8 cellular contexts compared by ENCODE assay signal in the genomic region with DNA sequence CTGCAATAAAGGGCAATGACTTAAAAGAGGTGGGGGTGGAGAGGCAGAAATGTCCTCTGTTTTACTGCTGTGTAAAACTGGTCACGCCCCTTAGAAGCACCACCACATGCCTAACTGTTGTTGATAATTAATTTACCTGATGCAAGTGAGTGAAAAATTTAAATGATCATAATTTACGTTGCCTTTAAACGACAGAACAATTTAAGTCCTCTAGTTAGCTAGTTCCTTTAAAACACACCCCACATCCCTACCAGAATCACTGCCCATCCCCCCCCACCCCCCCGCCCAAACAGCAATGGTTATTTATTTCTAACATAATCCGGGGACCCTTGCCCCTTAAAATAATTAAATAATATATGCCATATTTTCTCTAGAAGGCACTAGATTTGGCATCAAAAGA. TPM values are rescaled to one million over a fixed set of nuclear protein-coding genes. Genes with fewer than 3 reads are reported as not detected.
DNase-seq lines count a peak whose midpoint lies in the region; ATAC-seq and TF ChIP-seq lines count a peak whose summit lies in the region.

No MANE protein-coding gene starts in this region.

- CTCF ChIA-PET in PC-9 (lab: Charles Lee), result no interaction called here

- POLR2A ChIA-PET in PC-9 (lab: Charles Lee; ENCODE audit: unreplicated experiment), result no interaction called here

- no peak overlapping the region for H3K27ac ChIP-seq in PC-9
- no peak overlapping the region for H3K27ac ChIP-seq in WERI-Rb-1

- H3K27me3 Mint-ChIP-seq in glutamatergic neuron (ENCODE audit: unreplicated experiment), result peaks cover 9% of the 10 kb centered on the region

- BruUV-seq in PC-9 (replicated peaks; lab: Mats Ljungman, UMichigan), result no TSS peak

- H3K36me3 ChIP-seq in PC-9 (ENCODE audit: low read depth) (no peaks in the 10 kb centered on the region), skeletal muscle satellite cell (ENCODE audit: insufficient read depth, low read length) (no peaks in the 10 kb centered on the region), WERI-Rb-1 (peaks cover 10% of the 10 kb centered on the region)

- H3K27ac Mint-ChIP-seq in glutamatergic neuron (ENCODE audit: unreplicated experiment), result no peak overlapping the region

- intact Hi-C loops in PC-9 (cut with micrococcal nuclease; ENCODE audit: unreplicated experiment), result no loop called here

- H3K4me1 ChIP-seq in PC-9 (replicated peaks; ENCODE audit: insufficient read depth) (peaks cover 10% of the 10 kb centered on the region), skeletal muscle satellite cell (ENCODE audit: control insufficient read depth, insufficient read depth, low read length) (peaks cover 11% of the 10 kb centered on the region)

- H3K4me3 Mint-ChIP-seq in glutamatergic neuron (ENCODE audit: unreplicated experiment), result peak overlapping the region; percentile 42

- H3K27me3 ChIP-seq in PC-9 (ENCODE audit: insufficient read depth, low read depth), result no peaks in the 10 kb centered on the region
- no peaks in the 10 kb centered on the region for H3K27me3 ChIP-seq in skeletal muscle satellite cell (ENCODE audit: control insufficient read depth, insufficient read depth, low read length)
- H3K27me3 ChIP-seq in WERI-Rb-1 (ENCODE audit: insufficient read depth, low read depth, severe bottlenecking), result no peaks in the 10 kb centered on the region

- peak overlapping the region; percentile 85; the same call in 1 of the 2 replicates for H3K4me3 ChIP-seq in GM12865 (ENCODE audit: low read depth, low read length)
- H3K4me3 ChIP-seq in PC-9, result peak overlapping the region; percentile 94; the same call in 1 of the 2 replicates
- peak overlapping the region; percentile 80 for H3K4me3 ChIP-seq in skeletal muscle satellite cell (ENCODE audit: low read length)
- H3K4me3 ChIP-seq in WERI-Rb-1 (ENCODE audit: low read depth, low read length), result no peak overlapping the region

- H3K4me2 ChIP-seq in PC-9, result peak overlapping the region; percentile 80; the same call in 1 of the 2 replicates
- H3K4me2 ChIP-seq in skeletal muscle satellite cell (ENCODE audit: low read length), result peak overlapping the region; percentile 93

- H3K9ac ChIP-seq in skeletal muscle satellite cell (ENCODE audit: low read depth, low read length), result no peak overlapping the region

- H3K9me3 ChIP-seq in PC-9 (ENCODE audit: insufficient read depth, low read depth) (no peaks in the 10 kb centered on the region), skeletal muscle satellite cell (replicated peaks; ENCODE audit: low read length) (no peaks in the 10 kb centered on the region), WERI-Rb-1 (ENCODE audit: severe bottlenecking) (peaks cover 12% of the 10 kb centered on the region)

- peaks cover 43% of the 10 kb centered on the region for H3K79me2 ChIP-seq in PC-9 (ENCODE audit: low read depth)

- DNase-seq in GM12865 (ENCODE audit: low read depth) (no peak), PC-9 (no peak), glutamatergic neuron (no peak), NCI-H1417 (lab: John Stamatoyannopoulos, UW) (no peak), WERI-Rb-1 (no peak), NCI-H2081 (lab: John Stamatoyannopoulos, UW) (no peak)

- no peaks in the 10 kb centered on the region for H3K9me2 ChIP-seq in PC-9 (ENCODE audit: insufficient read depth)

- peak overlapping the region; percentile 88; the same call in 1 of the 2 replicates for H2AFZ ChIP-seq in PC-9

- peaks cover 3% of the 10 kb centered on the region; the same call in 1 of the 2 replicates for H3F3A ChIP-seq in PC-9 (ENCODE audit: insufficient read depth, low read depth)

- peaks cover 4% of the 10 kb centered on the region for H3K36me3 Mint-ChIP-seq in glutamatergic neuron (ENCODE audit: unreplicated experiment)

- H4K20me1 ChIP-seq in PC-9 (ENCODE audit: insufficient read depth), result no peaks in the 10 kb centered on the region; the same call in 1 of the 2 replicates

- H3K4me1 Mint-ChIP-seq in glutamatergic neuron (ENCODE audit: low read depth, unreplicated experiment), result peaks cover 11% of the 10 kb centered on the region

- no peak for TF ChIP-seq CTCF in GM12865 (IDR thresholded peaks at IDR 0.05; ENCODE audit: insufficient read depth, low read depth, low read length, missing control alignments)
- TF ChIP-seq CTCF in PC-9 (conservative IDR thresholded peaks at IDR 0.05), result no peak
- TF ChIP-seq CTCF in glutamatergic neuron (IDR thresholded peaks at IDR 0.05; ENCODE audit: partially characterized antibody, unreplicated experiment), result no peak
- TF ChIP-seq CTCF in WERI-Rb-1 (IDR thresholded peaks at IDR 0.05; ENCODE audit: low read depth, low read length), result no peak

- H3K9me3 Mint-ChIP-seq in glutamatergic neuron (ENCODE audit: unreplicated experiment), result peaks cover 5% of the 10 kb centered on the region

- no peak for ATAC-seq in HG02852 (IDR thresholded peaks at IDR 0.05; ENCODE audit: unreplicated experiment)

RNA-seq across cellular contexts. Expression of a gene that starts 0.7 kb away (rescaled TPM):
- 28.4 and 34.0 TPM in 2 replicates for total RNA-seq in PC-9 (2021)
- 33.7 TPM for total RNA-seq in glutamatergic neuron (ENCODE audit: unreplicated experiment)
- total RNA-seq in skeletal muscle satellite cell (2012; rRNA removed), result 17.7 and 22.6 TPM in 2 replicates

RNA-seq across cellular contexts. Expression of a gene that starts 9.8 kb away (rescaled TPM):
- total RNA-seq in PC-9 (2021) (19.2 and 22.5 TPM in 2 replicates), glutamatergic neuron (ENCODE audit: unreplicated experiment) (38.1 TPM)
- 17.0 and 23.1 TPM in 2 replicates for total RNA-seq in skeletal muscle satellite cell (2012; rRNA removed)
